11 cellular contexts compared by ENCODE assay signal in the genomic region with DNA sequence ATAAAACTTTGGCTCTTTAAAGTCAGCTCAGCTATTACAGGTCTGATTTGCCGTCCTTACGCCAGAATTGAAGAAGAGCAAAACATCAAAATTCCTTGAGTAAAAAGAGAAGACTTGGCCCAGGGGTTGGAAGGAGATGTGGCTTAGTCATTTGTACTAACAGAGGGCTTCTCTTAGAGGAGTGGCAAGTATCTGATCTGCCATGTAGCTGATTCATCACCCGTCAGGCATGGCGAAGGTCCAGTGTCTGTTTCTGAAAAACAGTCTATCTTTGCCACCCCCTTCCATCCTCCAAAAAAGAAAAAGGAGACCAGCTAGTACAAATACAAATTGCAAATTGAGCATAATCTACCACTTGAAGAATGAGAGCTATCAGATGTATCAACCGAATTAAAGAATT.
DNase-seq lines count a peak whose midpoint lies in the region; ATAC-seq lines count a peak whose summit lies in the region.
"Had no signal": no experiment of that assay in that cellular context is flagged by ENCODE, and none has a peak within 500 bp of the region (broad histone marks: within the 10 kb centered on the region; RNA-seq: fewer than 3 reads in every experiment).

No MANE protein-coding gene starts in this region.

- DNase-seq in Caki2 (ENCODE audit: low read depth) (peak; percentile 43), RPMI7951 (ENCODE audit: low read depth) (peak; percentile 80), fibroblast of gingiva (ENCODE audit: low read depth) (peak; percentile 90), posterior vena cava (ENCODE audit: low spot score) (peak; percentile 86), NCI-H446 (lab: John Stamatoyannopoulos, UW) (no peak), iPS-NIHi11 (ENCODE audit: low spot score) (no peak), LoVo (ENCODE audit: low spot score) (no peak)
- DNase-seq: activated B cell treated with CpG ODN at 0.5 μM for 24 hours, heart right ventricle, NCI-H1417 had no signal

- no peak for ATAC-seq in GM21717 (IDR thresholded peaks at IDR 0.05; ENCODE audit: unreplicated experiment)

- intact Hi-C loops in posterior vena cava (cut with DNase I): no loop called here

- in situ Hi-C loops in Caki2 (cut with HindIII; ENCODE audit: low pct_unique_long_range_greater_than_20kb, low sequenced_read_pairs): no loop called here

Comparison
In these comparisons a context has a peak if more than half of its experiments do, and no peak if none do; other contexts are left out.
1. DNase-seq: peak in Caki2 (single experiment), RPMI7951 (single experiment), fibroblast of gingiva (single experiment) and posterior vena cava (single experiment); none in NCI-H446 (0 of 2), iPS-NIHi11 (single experiment) and LoVo (single experiment).